In genomic region chr11:85316967-85317366, GRCh38 we compare ENCODE assay signal across 8 cellular contexts.
DNase-seq lines count a peak whose midpoint lies in the region; ATAC-seq, FAIRE-seq and TF ChIP-seq lines count a peak whose summit lies in the region.

No MANE protein-coding gene starts in this region.

- no peak; a peak in 1 of 5 replicates for TF ChIP-seq RAD21 in A549 (conservative IDR thresholded peaks at IDR 0.05 in 1 of 2, IDR thresholded peaks at IDR 0.05 in 1 of 2)

- POLR2A ChIA-PET in A549 (lab: Yijun Ruan, JAX): no interaction called here
- POLR2A ChIA-PET in activated CD4-positive, alpha-beta T cell treated with anti-CD3 and anti-CD28 coated beads, Interleukin-2, amount 10 ng/mL, durations not matched to agents 7 days and 5 days (lab: Charles Lee): no interaction called here

- FAIRE-seq in A549 (lab: Jason Lieb, UNC) (no peak), H54 (lab: Jason Lieb, UNC) (no peak)

- peak overlapping the region; percentile 14 to 60; a peak in 4 of 6 replicates for H3K27ac ChIP-seq in A549

- peak in 1 of 2 experiments; percentile 85 for DNase-seq in A549 (ENCODE audit: low read depth in 1 of 2, low spot score in 1 of 2)
- peak; percentile 88 for DNase-seq in NCI-H345 (lab: John Stamatoyannopoulos, UW)
- DNase-seq in activated CD4-positive, alpha-beta T cell treated with anti-CD3 and anti-CD28 coated beads, Interleukin-2, amount 10 ng/mL, durations not matched to agents 7 days and 5 days: no peak
- no peak for DNase-seq in NCI-H524 treated with DMSO at 0.1 percent for 48 hours (lab: John Stamatoyannopoulos, UW)
- DNase-seq in NK-92 treated with Interleukin-12 subunit alpha and Interleukin-12 subunit beta, amount 100 ng/mL, for 24 hours (lab: John Stamatoyannopoulos, UW): no peak
- no peak for DNase-seq in H54 (ENCODE audit: insufficient read length, low spot score)

- no peaks in the 10 kb centered on the region for H3K9me3 Mint-ChIP-seq in activated CD4-positive, alpha-beta T cell treated with anti-CD3 and anti-CD28 coated beads, Interleukin-2, amount 10 ng/mL, durations not matched to agents 7 days and 5 days

- 12% methylated on average over 5 of the region's 5 CpGs for WGBS in A549 (ENCODE audit: missing lambda C conversion rate)

- TF ChIP-seq EP300 in A549 (IDR thresholded peaks at IDR 0.05): peak; percentile 54 to 65; a peak in 3 of 5 replicates

- no peak for TF ChIP-seq CTCF in A549 (IDR thresholded peaks at IDR 0.05)

- H3K4me1 Mint-ChIP-seq in activated CD4-positive, alpha-beta T cell treated with anti-CD3 and anti-CD28 coated beads, Interleukin-2, amount 10 ng/mL, durations not matched to agents 7 days and 5 days: no peaks in the 10 kb centered on the region

- H3K4me3 ChIP-seq in A549: no peak overlapping the region

- no peak for TF ChIP-seq POLR2A in A549 (IDR thresholded peaks at IDR 0.05; ENCODE audit: low read length)
- no peak for TF ChIP-seq POLR2A in H54 (IDR thresholded peaks at IDR 0.05; ENCODE audit: low read depth, low read length)

- H3K9me3 ChIP-seq in A549: no peaks in the 10 kb centered on the region

- no peak overlapping the region for H3K4me3 Mint-ChIP-seq in activated CD4-positive, alpha-beta T cell treated with anti-CD3 and anti-CD28 coated beads, Interleukin-2, amount 10 ng/mL, durations not matched to agents 7 days and 5 days

- H3K4me1 ChIP-seq in A549: peaks cover 12% of the 10 kb centered on the region; the same call in 2 of the 3 replicates

- H3K27ac Mint-ChIP-seq in activated CD4-positive, alpha-beta T cell treated with anti-CD3 and anti-CD28 coated beads, Interleukin-2, amount 10 ng/mL, durations not matched to agents 7 days and 5 days: no peak overlapping the region

- H3K27me3 Mint-ChIP-seq in activated CD4-positive, alpha-beta T cell treated with anti-CD3 and anti-CD28 coated beads, Interleukin-2, amount 10 ng/mL, durations not matched to agents 7 days and 5 days: no peaks in the 10 kb centered on the region

- H3K36me3 Mint-ChIP-seq in activated CD4-positive, alpha-beta T cell treated with anti-CD3 and anti-CD28 coated beads, Interleukin-2, amount 10 ng/mL, durations not matched to agents 7 days and 5 days (ENCODE audit: low read depth): no peaks in the 10 kb centered on the region

- ATAC-seq in A549 (peak; percentile 71 to 95; a peak in 5 of 6 replicates), GM19372 (IDR thresholded peaks at IDR 0.05; ENCODE audit: low read depth, unreplicated experiment) (peak; percentile 96), HG03095 (IDR thresholded peaks at IDR 0.05; ENCODE audit: unreplicated experiment) (peak; percentile 99)

- H3K4me2 ChIP-seq in A549: peak overlapping the region; percentile 41

- CTCF ChIA-PET in A549 (lab: Yijun Ruan, JAX): no interaction called here
- CTCF ChIA-PET in activated CD4-positive, alpha-beta T cell treated with anti-CD3 and anti-CD28 coated beads, Interleukin-2, amount 10 ng/mL, durations not matched to agents 7 days and 5 days (lab: Charles Lee): no interaction called here

TF ChIP-seq in A549, 52 proteins besides CTCF, POLR2A, EP300 and RAD21:
- TF ChIP-seq HOXB13 (CRISPR knock-in tag; IDR thresholded peaks at IDR 0.05; ENCODE audit: low read depth): no peak
- TF ChIP-seq CHD4 (IDR thresholded peaks at IDR 0.05; ENCODE audit: borderline replicate concordance): no peak
- TF ChIP-seq GATA3 (IDR thresholded peaks at IDR 0.05; ENCODE audit: borderline replicate concordance): peak; percentile 77
- TF ChIP-seq FOSL2 (IDR thresholded peaks at IDR 0.05): no peak
- peak; percentile 29; the same call in 1 of the 2 replicates for TF ChIP-seq FOSL2 (CRISPR knock-in tag; IDR thresholded peaks at IDR 0.05)
- peak; percentile 34 to 71; a peak in 3 of 4 replicates for TF ChIP-seq CEBPB (IDR thresholded peaks at IDR 0.05)
